In the genomic region with DNA sequence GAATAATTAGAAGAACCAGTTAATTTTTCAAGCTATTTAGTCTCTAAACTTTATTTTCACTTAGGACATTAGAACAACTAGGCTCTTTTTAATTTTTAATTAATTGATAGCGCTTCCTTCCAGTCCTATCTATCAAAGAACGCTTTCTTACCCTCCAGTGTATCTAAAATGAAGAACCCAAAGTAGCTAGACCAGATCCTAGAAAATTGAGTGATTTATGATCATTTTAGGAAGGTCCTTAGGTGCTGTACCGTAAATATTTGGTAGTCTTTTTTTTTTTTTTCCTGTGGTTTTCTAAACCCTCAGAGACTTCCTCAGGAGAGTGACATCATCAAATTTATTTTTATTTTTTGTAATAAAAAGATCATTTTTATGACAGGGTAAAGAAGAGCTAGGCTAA, we compare ENCODE assay signal across 22 cellular contexts.
"Had no signal": no experiment of that assay in that cellular context is flagged by ENCODE, and none has a peak within 500 bp of the region (broad histone marks: within the 10 kb centered on the region; RNA-seq: fewer than 3 reads in every experiment).

No MANE protein-coding gene starts in this region.

- H3K4me3 Mint-ChIP-seq: activated CD8-positive, alpha-beta T cell treated with anti-CD3 and anti-CD28 coated beads for 36 hours; activated naive CD4-positive, alpha-beta T cell treated with anti-CD3 and anti-CD28 coated beads, Interleukin-2, amount 10 ng/mL, durations not matched to agents 7 days and 5 days; activated naive CD8-positive, alpha-beta T cell treated with anti-CD3 and anti-CD28 coated beads for 36 hours; activated T-cell treated with anti-CD3 and anti-CD28 coated beads, Interleukin-2, amount 50 U/mL, for 72 hours; T-cell had no signal

- H3K27ac ChIP-seq: brain microvascular endothelial cell, cardiac muscle cell, PC-9 had no signal

- H3K4me2 ChIP-seq: PC-9 had no signal

- DNase-seq: activated CD4-positive, alpha-beta T cell treated with anti-CD3 and anti-CD28 coated beads for 4 hours; activated CD8-positive, alpha-beta memory T cell treated with anti-CD3 and anti-CD28 coated beads, Interleukin-2, amount 50 U/mL, for 4 hours; activated CD8-positive, alpha-beta T cell treated with anti-CD3 and anti-CD28 coated beads for 36 hours; activated gamma-delta T cell treated with Interleukin-2 at 50 U/mL for 16 hours; activated naive CD4-positive, alpha-beta T cell treated with anti-CD3 and anti-CD28 coated beads, Interleukin-2, amount 10 ng/mL, durations not matched to agents 7 days and 5 days; activated naive CD8-positive, alpha-beta T cell treated with anti-CD3 and anti-CD28 coated beads for 36 hours; activated T-cell treated with anti-CD3 and anti-CD28 coated beads, Interleukin-2, amount 50 U/mL, for 72 hours; NCI-H1105 treated with DMSO at 0.1 percent for 48 hours; NCI-H1436 treated with DMSO at 0.1 percent for 48 hours; NCI-H187; NCI-H2081; NCI-H510A treated with DMSO at 0.1 percent for 48 hours; NK-92 treated with Interleukin-12 subunit alpha and Interleukin-12 subunit beta, amount 100 ng/mL, for 24 hours; PC-9; SHP77 treated with DMSO at 0.1 percent for 48 hours; T-cell; T-helper 2 cell; T1000 had no signal

- H2AFZ ChIP-seq: PC-9 had no signal

- ATAC-seq: activated CD4-positive, CD25-positive, alpha-beta regulatory T cell treated with anti-CD3 and anti-CD28 coated beads, Interleukin-2, amount 50 U/mL, for 24 hours; activated CD8-positive, alpha-beta T cell treated with anti-CD3 and anti-CD28 coated beads for 36 hours; activated T-cell treated with anti-CD3 and anti-CD28 coated beads, Interleukin-2, amount 50 U/mL, for 72 hours; T-cell had no signal

- H3K27ac Mint-ChIP-seq: activated CD8-positive, alpha-beta T cell treated with anti-CD3 and anti-CD28 coated beads for 36 hours; activated naive CD4-positive, alpha-beta T cell treated with anti-CD3 and anti-CD28 coated beads, Interleukin-2, amount 10 ng/mL, durations not matched to agents 7 days and 5 days; activated naive CD8-positive, alpha-beta T cell treated with anti-CD3 and anti-CD28 coated beads for 36 hours; activated T-cell treated with anti-CD3 and anti-CD28 coated beads, Interleukin-2, amount 50 U/mL, for 72 hours; activated T-helper 2 cell treated with anti-CD3 and anti-CD28 coated beads, Interferon-gamma antibody, Interleukin-2, Interleukin-4, amounts not matched to agents 10 μg/mL and 5 μg/mL and 100 μg/mL, durations not matched to agents 14 hours and 24 hours and 36 hours; T-cell had no signal

- H3K4me3 ChIP-seq: cardiac muscle cell, PC-9 had no signal

- H3K27me3 ChIP-seq: brain microvascular endothelial cell, cardiac muscle cell had no signal

- H3K9me3 Mint-ChIP-seq: activated CD8-positive, alpha-beta T cell treated with anti-CD3 and anti-CD28 coated beads for 36 hours; activated naive CD4-positive, alpha-beta T cell treated with anti-CD3 and anti-CD28 coated beads, Interleukin-2, amount 10 ng/mL, durations not matched to agents 7 days and 5 days; activated naive CD8-positive, alpha-beta T cell treated with anti-CD3 and anti-CD28 coated beads for 36 hours; activated T-cell treated with anti-CD3 and anti-CD28 coated beads, Interleukin-2, amount 50 U/mL, for 72 hours; activated T-helper 2 cell treated with anti-CD3 and anti-CD28 coated beads, Interferon-gamma antibody, Interleukin-2, Interleukin-4, amounts not matched to agents 10 μg/mL and 5 μg/mL and 100 μg/mL, durations not matched to agents 14 hours and 24 hours and 36 hours had no signal

- H3K27me3 Mint-ChIP-seq: activated CD8-positive, alpha-beta T cell treated with anti-CD3 and anti-CD28 coated beads for 36 hours; activated naive CD4-positive, alpha-beta T cell treated with anti-CD3 and anti-CD28 coated beads, Interleukin-2, amount 10 ng/mL, durations not matched to agents 7 days and 5 days; activated naive CD8-positive, alpha-beta T cell treated with anti-CD3 and anti-CD28 coated beads for 36 hours; T-cell had no signal

- H3K36me3 ChIP-seq: brain microvascular endothelial cell, cardiac muscle cell had no signal
